ENCODE assay signal across 24 cellular contexts in the genomic region with DNA sequence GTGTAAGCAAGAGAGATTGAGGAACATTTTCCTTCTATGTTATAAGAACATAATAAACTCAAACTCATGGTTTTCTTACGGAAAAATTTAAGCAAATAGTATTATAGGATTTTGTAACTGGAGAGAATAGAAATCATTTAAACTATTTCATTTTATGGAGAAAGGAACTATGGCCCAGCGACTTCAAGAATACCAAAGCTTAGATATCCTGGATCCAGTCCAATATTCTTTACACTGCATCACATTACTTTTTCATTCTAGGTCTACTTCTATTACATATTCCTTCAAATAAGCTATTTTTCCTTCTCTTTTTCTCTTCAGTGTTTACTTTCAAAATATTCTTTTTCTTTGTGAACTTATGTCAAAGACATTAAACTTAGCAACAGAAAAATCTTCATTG. TPM values are rescaled to one million over a fixed set of nuclear protein-coding genes. Genes with fewer than 3 reads are reported as not detected.
DNase-seq lines count a peak whose midpoint lies in the region; ATAC-seq and TF ChIP-seq lines count a peak whose summit lies in the region.
"Had no signal": no experiment of that assay in that cellular context is flagged by ENCODE, and none has a peak within 500 bp of the region (broad histone marks: within the 10 kb centered on the region; RNA-seq: fewer than 3 reads in every experiment).

No MANE protein-coding gene starts in this region.

- no peaks in the 10 kb centered on the region for H3K9me3 Mint-ChIP-seq in activated T-cell treated with anti-CD3 and anti-CD28 coated beads, Interleukin-2, amount 50 U/mL, for 72 hours
- H3K9me3 Mint-ChIP-seq in activated T-helper 17 cell treated with anti-CD3 and anti-CD28 coated beads, Interleukin-2, amount 50 U/mL, for 72 hours: no peaks in the 10 kb centered on the region
- H3K9me3 Mint-ChIP-seq in stimulated activated memory B cell treated with anti-CD40 and anti-IgM and Interleukin-4, amounts not matched to agents 10 μg/mL and 1 μg/mL and 100 μg/mL, for 72 hours: no peaks in the 10 kb centered on the region
- H3K9me3 Mint-ChIP-seq in activated naive CD8-positive, alpha-beta T cell treated with anti-CD3 and anti-CD28 coated beads for 36 hours: peaks cover 18% of the 10 kb centered on the region

- H3K36me3 Mint-ChIP-seq in activated T-cell treated with anti-CD3 and anti-CD28 coated beads, Interleukin-2, amount 50 U/mL, for 72 hours (ENCODE audit: insufficient read depth in 2 of 2): peaks cover 6 to 17% of the 10 kb centered on the region in 2 donors
- peaks cover 7% of the 10 kb centered on the region for H3K36me3 Mint-ChIP-seq in activated T-helper 17 cell treated with anti-CD3 and anti-CD28 coated beads, Interleukin-2, amount 50 U/mL, for 72 hours (ENCODE audit: low read depth)
- peaks cover 42% of the 10 kb centered on the region for H3K36me3 Mint-ChIP-seq in stimulated activated memory B cell treated with anti-CD40 and anti-IgM and Interleukin-4, amounts not matched to agents 10 μg/mL and 1 μg/mL and 100 μg/mL, for 72 hours
- peaks cover 50% of the 10 kb centered on the region for H3K36me3 Mint-ChIP-seq in activated naive CD8-positive, alpha-beta T cell treated with anti-CD3 and anti-CD28 coated beads for 36 hours
- H3K36me3 Mint-ChIP-seq: naive B cell had no signal

- peak overlapping the region; percentile 81 for H3K27ac Mint-ChIP-seq in activated T-cell treated with anti-CD3 and anti-CD28 coated beads, Interleukin-2, amount 50 U/mL, for 72 hours
- H3K27ac Mint-ChIP-seq in activated T-helper 17 cell treated with anti-CD3 and anti-CD28 coated beads, Interleukin-2, amount 50 U/mL, for 72 hours: peak overlapping the region; percentile 29
- H3K27ac Mint-ChIP-seq in stimulated activated memory B cell treated with anti-CD40 and anti-IgM and Interleukin-4, amounts not matched to agents 10 μg/mL and 1 μg/mL and 100 μg/mL, for 72 hours: peak overlapping the region; percentile 32
- no peak overlapping the region for H3K27ac Mint-ChIP-seq in activated naive CD8-positive, alpha-beta T cell treated with anti-CD3 and anti-CD28 coated beads for 36 hours
- H3K27ac Mint-ChIP-seq: activated CD4-positive, alpha-beta memory T cell treated with anti-CD3 and anti-CD28 coated beads for 36 hours had no signal

- peaks cover 47% of the 10 kb centered on the region for H3K4me1 Mint-ChIP-seq in activated T-cell treated with anti-CD3 and anti-CD28 coated beads, Interleukin-2, amount 50 U/mL, for 72 hours (ENCODE audit: low read depth)
- peaks cover 42% of the 10 kb centered on the region for H3K4me1 Mint-ChIP-seq in activated T-helper 17 cell treated with anti-CD3 and anti-CD28 coated beads, Interleukin-2, amount 50 U/mL, for 72 hours
- peaks cover 79% of the 10 kb centered on the region for H3K4me1 Mint-ChIP-seq in stimulated activated memory B cell treated with anti-CD40 and anti-IgM and Interleukin-4, amounts not matched to agents 10 μg/mL and 1 μg/mL and 100 μg/mL, for 72 hours
- peaks cover 63% of the 10 kb centered on the region for H3K4me1 Mint-ChIP-seq in activated naive CD8-positive, alpha-beta T cell treated with anti-CD3 and anti-CD28 coated beads for 36 hours

- H3K4me3 ChIP-seq in fibroblast of pulmonary artery (replicated peaks; ENCODE audit: low read depth, low read length): no peak overlapping the region
- H3K4me3 ChIP-seq: right lobe of liver, upper lobe of left lung had no signal

- no peak for TF ChIP-seq CTCF in fibroblast of pulmonary artery (IDR thresholded peaks at IDR 0.05; ENCODE audit: low read length, missing control alignments)

- H3K27me3 Mint-ChIP-seq in activated T-cell treated with anti-CD3 and anti-CD28 coated beads, Interleukin-2, amount 50 U/mL, for 72 hours (ENCODE audit: low read depth): no peaks in the 10 kb centered on the region
- H3K27me3 Mint-ChIP-seq in activated T-helper 17 cell treated with anti-CD3 and anti-CD28 coated beads, Interleukin-2, amount 50 U/mL, for 72 hours: no peaks in the 10 kb centered on the region
- no peaks in the 10 kb centered on the region for H3K27me3 Mint-ChIP-seq in stimulated activated memory B cell treated with anti-CD40 and anti-IgM and Interleukin-4, amounts not matched to agents 10 μg/mL and 1 μg/mL and 100 μg/mL, for 72 hours
- no peaks in the 10 kb centered on the region for H3K27me3 Mint-ChIP-seq in activated naive CD8-positive, alpha-beta T cell treated with anti-CD3 and anti-CD28 coated beads for 36 hours
- H3K27me3 Mint-ChIP-seq: activated CD4-positive, alpha-beta memory T cell treated with anti-CD3 and anti-CD28 coated beads for 36 hours; naive B cell had no signal

- no peak overlapping the region for H3K4me3 Mint-ChIP-seq in activated T-cell treated with anti-CD3 and anti-CD28 coated beads, Interleukin-2, amount 50 U/mL, for 72 hours
- no peak overlapping the region for H3K4me3 Mint-ChIP-seq in activated T-helper 17 cell treated with anti-CD3 and anti-CD28 coated beads, Interleukin-2, amount 50 U/mL, for 72 hours
- no peak overlapping the region for H3K4me3 Mint-ChIP-seq in stimulated activated memory B cell treated with anti-CD40 and anti-IgM and Interleukin-4, amounts not matched to agents 10 μg/mL and 1 μg/mL and 100 μg/mL, for 72 hours
- no peak overlapping the region for H3K4me3 Mint-ChIP-seq in activated naive CD8-positive, alpha-beta T cell treated with anti-CD3 and anti-CD28 coated beads for 36 hours
- H3K4me3 Mint-ChIP-seq: activated CD4-positive, alpha-beta memory T cell treated with anti-CD3 and anti-CD28 coated beads for 36 hours; naive B cell; WTC11 had no signal

- DNase-seq in activated T-cell treated with anti-CD3 and anti-CD28 coated beads, Interleukin-2, amount 50 U/mL, for 72 hours: no peak
- DNase-seq in activated T-cell treated with anti-CD3 and anti-CD28 coated beads, Interleukin-2, amount 50 U/mL, for 48 hours: no peak
- peak; percentile 35 for DNase-seq in fibroblast of pulmonary artery (ENCODE audit: low read depth)
- no peak for DNase-seq in activated CD4-positive, alpha-beta T cell treated with anti-CD3 and anti-CD28 coated beads, Interleukin-2, amount 50 U/mL, for 1 hour
- no peak for DNase-seq in activated naive CD8-positive, alpha-beta T cell treated with anti-CD3 and anti-CD28 coated beads for 36 hours
- DNase-seq in activated CD8-positive, alpha-beta memory T cell treated with anti-CD3 and anti-CD28 coated beads for 24 hours: no peak
- DNase-seq: activated CD4-positive, alpha-beta memory T cell treated with anti-CD3 and anti-CD28 coated beads for 36 hours; activated gamma-delta T cell treated with Interleukin-2 at 50 U/mL for 16 hours; C1 segment of cervical spinal cord; effector CD4-positive, alpha-beta T cell; erythroblast; H7; mesendoderm; naive B cell; NCI-H1092 treated with DMSO at 0.1 percent for 48 hours; NCI-H510A; right lobe of liver; stimulated activated CD4-positive, alpha-beta T cell treated with anti-CD3 and anti-CD28 coated beads, Interleukin-15, amount 100 ng/mL, for 24 hours; T-helper 9 cell; upper lobe of left lung had no signal

- no peak for ATAC-seq in activated T-cell treated with anti-CD3 and anti-CD28 coated beads, Interleukin-2, amount 50 U/mL, for 72 hours (replicated peaks in 1 of 2)
- no peak for ATAC-seq in activated T-helper 17 cell treated with anti-CD3 and anti-CD28 coated beads, Interleukin-2, amount 50 U/mL, for 72 hours (replicated peaks)
- ATAC-seq in stimulated activated memory B cell treated with anti-CD40 and anti-IgM and Interleukin-4, amounts not matched to agents 10 μg/mL and 1 μg/mL and 100 μg/mL, for 72 hours: no peak
- ATAC-seq: HepG2, right lobe of liver, WTC11 had no signal

RNA-seq across cellular contexts. Expression of gene KPNA4, which starts 20.5 kb away (rescaled TPM):
- 10 to 100 TPM; 64.8 to 78.0 TPM for total RNA-seq in activated T-cell treated with anti-CD3 and anti-CD28 coated beads, Interleukin-2, amount 50 U/mL, for 72 hours
- total RNA-seq in activated T-helper 17 cell treated with anti-CD3 and anti-CD28 coated beads, Interleukin-2, amount 50 U/mL, for 72 hours: 10 to 100 TPM; 39.9 to 69.2 TPM
- total RNA-seq in activated naive CD8-positive, alpha-beta T cell treated with anti-CD3 and anti-CD28 coated beads for 36 hours: 10 to 100 TPM; 64.8 to 67.8 TPM
